ENCODE assay signal across 8 cellular contexts in the genomic region with DNA sequence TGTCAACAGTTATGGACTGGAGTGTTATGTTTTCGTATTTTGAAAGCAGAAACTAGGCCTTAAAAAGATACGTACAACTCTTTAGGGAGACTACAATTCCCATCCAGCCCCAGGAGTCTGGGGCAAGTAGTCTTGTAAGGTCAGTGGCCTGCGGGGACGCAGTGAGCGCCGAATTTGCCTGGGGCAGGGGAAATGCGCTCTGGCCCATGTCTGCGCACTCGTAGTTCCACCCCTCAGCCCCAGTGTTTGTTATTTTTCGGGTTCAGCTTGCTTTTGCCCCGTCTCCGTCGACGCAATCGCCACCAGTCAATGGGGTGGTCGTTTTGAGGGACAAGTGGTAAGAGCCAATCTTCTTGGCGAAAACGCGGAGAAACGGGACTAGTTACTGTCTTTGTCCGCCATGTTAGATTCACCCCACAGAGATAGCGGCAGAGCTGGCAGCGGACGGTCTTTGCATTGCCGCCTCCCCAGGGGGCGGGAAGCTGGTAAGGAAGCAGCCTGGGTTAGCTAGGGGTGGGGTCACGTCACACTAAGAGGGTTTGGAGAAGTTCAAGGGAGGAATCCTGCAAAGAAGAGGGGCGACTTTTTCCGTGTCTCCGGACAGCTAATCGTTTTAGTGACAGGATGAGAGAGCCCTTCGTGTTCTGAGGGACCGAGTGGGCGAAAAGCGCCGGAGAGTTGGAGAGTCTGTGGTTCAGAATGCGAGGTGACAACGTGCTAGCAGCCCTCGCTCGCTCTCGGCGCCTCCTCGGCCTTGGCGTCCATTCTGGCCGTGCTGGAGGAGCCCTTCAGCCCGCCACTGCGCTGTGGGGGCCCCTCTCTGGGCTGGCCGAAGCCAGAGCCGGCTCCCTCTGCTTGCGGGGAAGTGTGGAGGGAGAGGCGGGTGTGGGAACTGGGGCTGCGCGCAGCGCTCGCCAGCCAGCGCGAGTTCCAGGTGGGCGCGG. TPM values are rescaled to one million over a fixed set of nuclear protein-coding genes. Genes with fewer than 3 reads are reported as not detected.
DNase-seq lines count a peak whose midpoint lies in the region; ATAC-seq and TF ChIP-seq lines count a peak whose summit lies in the region.

No MANE protein-coding gene starts in this region.

- H3K36me3 Mint-ChIP-seq in glutamatergic neuron (ENCODE audit: unreplicated experiment), result no peaks in the 10 kb centered on the region

- peaks cover 18% of the 10 kb centered on the region for H3K9me3 Mint-ChIP-seq in glutamatergic neuron (ENCODE audit: unreplicated experiment)

- peak overlapping the region in 20 of 21 experiments; percentile 5 to 91 (median 78) for H3K27ac ChIP-seq in skin epidermis

- peaks cover 10% of the 10 kb centered on the region for H3K4me1 Mint-ChIP-seq in glutamatergic neuron (ENCODE audit: low read depth, unreplicated experiment)

- TF ChIP-seq CTCF in WI38 (IDR thresholded peaks at IDR 0.05; ENCODE audit: low read depth, low read length), result no peak
- TF ChIP-seq CTCF in glutamatergic neuron (IDR thresholded peaks at IDR 0.05; ENCODE audit: partially characterized antibody, unreplicated experiment), result no peak

- peak; percentile 28 for DNase-seq in activated T-cell treated with anti-CD3 and anti-CD28 coated beads, Interleukin-2, amount 50 U/mL, for 1 hour
- DNase-seq in activated T-cell treated with anti-CD3 and anti-CD28 coated beads for 4 hours (no peak), glutamatergic neuron (no peak), NCI-H82 (lab: John Stamatoyannopoulos, UW) (no peak)
- no peak for DNase-seq in effector CD8-positive, alpha-beta T cell (lab: John Stamatoyannopoulos, UW)

- peak overlapping the region; percentile 91 for H3K27ac Mint-ChIP-seq in glutamatergic neuron (ENCODE audit: unreplicated experiment)

- H3K27me3 Mint-ChIP-seq in glutamatergic neuron (ENCODE audit: unreplicated experiment), result peaks cover 10% of the 10 kb centered on the region

- H3K4me3 ChIP-seq in WI38 (ENCODE audit: low read depth, low read length), result peak overlapping the region; percentile 93
- peak overlapping the region; percentile 44 to 68 (median 54) for H3K4me3 ChIP-seq in skin epidermis

- H3K4me3 Mint-ChIP-seq in glutamatergic neuron (ENCODE audit: unreplicated experiment), result peak overlapping the region; percentile 99

- ATAC-seq in HG02884 (IDR thresholded peaks at IDR 0.05; ENCODE audit: unreplicated experiment), result no peak

RNA-seq across cellular contexts. Expression of a gene that starts 1.1 kb away (rescaled TPM):
- 11.3 TPM for total RNA-seq in glutamatergic neuron (ENCODE audit: unreplicated experiment)

RNA-seq across cellular contexts. Expression of a gene that starts 44.8 kb away (rescaled TPM):
- total RNA-seq in glutamatergic neuron (ENCODE audit: unreplicated experiment), result 51.8 TPM
